ENCODE assay signal across 8 cellular contexts in genomic region chr2:161946489-161947107, GRCh38.
DNase-seq lines count a peak whose midpoint lies in the region; ATAC-seq, FAIRE-seq and TF ChIP-seq lines count a peak whose summit lies in the region.

No MANE protein-coding gene starts in this region.

- ATAC-seq in PC-3 = 0 out of 2 replicates have a peak, but pooled peaks have one; percentile 43
- no peak for ATAC-seq in HG03097 (IDR thresholded peaks at IDR 0.05; ENCODE audit: low FRiP score, unreplicated experiment)

- peak; percentile 69 for TF ChIP-seq CTCF in PC-3 (conservative IDR thresholded peaks at IDR 0.05; ENCODE audit: low read depth, low read length)
- TF ChIP-seq CTCF in esophagus muscularis mucosa (IDR thresholded peaks at IDR 0.05) = peak in 2 of 3 experiments; percentile 34 to 46
- TF ChIP-seq CTCF in retinal pigment epithelial cell (conservative IDR thresholded peaks at IDR 0.05; ENCODE audit: low read depth, low read length) = peak; percentile 51

- peak; percentile 25 for DNase-seq in CD1c-positive myeloid dendritic cell (ENCODE audit: extremely low spot score)
- no peak for DNase-seq in GM19239 (ENCODE audit: insufficient read length, low spot score)
- DNase-seq in PC-3 = peak; percentile 68
- no peak for DNase-seq in esophagus muscularis mucosa (ENCODE audit: extremely low spot score)
- no peak for DNase-seq in retinal pigment epithelial cell (ENCODE audit: low read depth)
- no peak for DNase-seq in activated T-helper 2 cell treated with anti-CD3 and anti-CD28 coated beads, Interferon-gamma antibody, Interleukin-2, Interleukin-4, amounts not matched to agents 10 μg/mL and 5 μg/mL and 100 μg/mL, durations not matched to agents 14 hours and 24 hours and 36 hours (ENCODE audit: low spot score)
- DNase-seq in GM12891 (ENCODE audit: insufficient read length, low spot score) = no peak

- POLR2A ChIA-PET in PC-3 (lab: Charles Lee; ENCODE audit: unreplicated experiment) = no interaction called here

- peaks cover 9% of the 10 kb centered on the region for H3K27me3 Mint-ChIP-seq in activated T-helper 2 cell treated with anti-CD3 and anti-CD28 coated beads, Interferon-gamma antibody, Interleukin-2, Interleukin-4, amounts not matched to agents 10 μg/mL and 5 μg/mL and 100 μg/mL, durations not matched to agents 14 hours and 24 hours and 36 hours (ENCODE audit: low read depth)

- no peaks in the 10 kb centered on the region for H3K36me3 ChIP-seq in PC-3 (ENCODE audit: low read depth, low read length)
- no peaks in the 10 kb centered on the region for H3K36me3 ChIP-seq in esophagus muscularis mucosa

- H3K4me3 ChIP-seq in PC-3 (ENCODE audit: low read length) (no peak overlapping the region), esophagus muscularis mucosa (no peak overlapping the region), retinal pigment epithelial cell (ENCODE audit: low read length) (no peak overlapping the region)

- H3K4me1 ChIP-seq in PC-3 (ENCODE audit: insufficient read depth, low read length) = no peaks in the 10 kb centered on the region
- H3K4me1 ChIP-seq in esophagus muscularis mucosa = no peaks in the 10 kb centered on the region

- H3K4me3 Mint-ChIP-seq in activated T-helper 2 cell treated with anti-CD3 and anti-CD28 coated beads, Interferon-gamma antibody, Interleukin-2, Interleukin-4, amounts not matched to agents 10 μg/mL and 5 μg/mL and 100 μg/mL, durations not matched to agents 14 hours and 24 hours and 36 hours (ENCODE audit: low read depth) = no peak overlapping the region

- TF ChIP-seq EP300 in esophagus muscularis mucosa (IDR thresholded peaks at IDR 0.05) = no peak

- peak; percentile 74 for FAIRE-seq in GM19239 (lab: Jason Lieb, UNC)
- no peak for FAIRE-seq in GM12891 (lab: Jason Lieb, UNC)

- no peaks in the 10 kb centered on the region for H3K9me3 Mint-ChIP-seq in activated T-helper 2 cell treated with anti-CD3 and anti-CD28 coated beads, Interferon-gamma antibody, Interleukin-2, Interleukin-4, amounts not matched to agents 10 μg/mL and 5 μg/mL and 100 μg/mL, durations not matched to agents 14 hours and 24 hours and 36 hours

- BruUV-seq in PC-3 (replicated peaks; lab: Mats Ljungman, UMichigan) = no TSS peak

- H3K36me3 Mint-ChIP-seq in activated T-helper 2 cell treated with anti-CD3 and anti-CD28 coated beads, Interferon-gamma antibody, Interleukin-2, Interleukin-4, amounts not matched to agents 10 μg/mL and 5 μg/mL and 100 μg/mL, durations not matched to agents 14 hours and 24 hours and 36 hours (ENCODE audit: low read depth) = no peaks in the 10 kb centered on the region

- H3K27me3 ChIP-seq in PC-3 (ENCODE audit: low read length) (no peaks in the 10 kb centered on the region), esophagus muscularis mucosa (no peaks in the 10 kb centered on the region)

- H2AFZ ChIP-seq in PC-3 (ENCODE audit: low read length) = no peak overlapping the region

- H3K27ac ChIP-seq in PC-3 (ENCODE audit: low read length) (no peak overlapping the region), esophagus muscularis mucosa (replicated peaks in 1 of 4) (no peak overlapping the region)

- H3K9me3 ChIP-seq in PC-3 (ENCODE audit: low read length) (no peaks in the 10 kb centered on the region), esophagus muscularis mucosa (no peaks in the 10 kb centered on the region)

- intact Hi-C loops in PC-3 (cut with micrococcal nuclease) = loop anchor here (1.0 to 10.0 kb wide), 5 partner anchors 176 to 666 kb away; partner anchors contain the start of gene TBR1
- intact Hi-C loops in esophagus muscularis mucosa (cut with DNase I) = no loop called here
- intact Hi-C loops in activated T-helper 2 cell treated with anti-CD3 and anti-CD28 coated beads, Interferon-gamma antibody, Interleukin-2, Interleukin-4, amounts not matched to agents 10 μg/mL and 5 μg/mL and 100 μg/mL, durations not matched to agents 14 hours and 24 hours and 36 hours (cut with micrococcal nuclease) = loop anchor here (1.0 to 10.0 kb wide), 3 partner anchors 192 to 519 kb away; no protein-coding TSS in a partner anchor

- TF ChIP-seq POLR2A in esophagus muscularis mucosa (IDR thresholded peaks at IDR 0.05; ENCODE audit: low read depth) (no peak), GM12891 (IDR thresholded peaks at IDR 0.05; ENCODE audit: low read depth, low read length) (no peak)

- no peaks in the 10 kb centered on the region for H3K9me2 ChIP-seq in PC-3 (replicated peaks; ENCODE audit: low read length)

- CTCF ChIA-PET in PC-3 (lab: Charles Lee) = interaction anchor here (1.1 to 1.4 kb wide), 2 partner anchors 352 to 360 kb away, joined by 5 read pairs; no protein-coding TSS in a partner anchor

- H3K27ac Mint-ChIP-seq in activated T-helper 2 cell treated with anti-CD3 and anti-CD28 coated beads, Interferon-gamma antibody, Interleukin-2, Interleukin-4, amounts not matched to agents 10 μg/mL and 5 μg/mL and 100 μg/mL, durations not matched to agents 14 hours and 24 hours and 36 hours = no peak overlapping the region

- H3K79me2 ChIP-seq in PC-3 (ENCODE audit: low read length) = no peaks in the 10 kb centered on the region

- H3K4me1 Mint-ChIP-seq in activated T-helper 2 cell treated with anti-CD3 and anti-CD28 coated beads, Interferon-gamma antibody, Interleukin-2, Interleukin-4, amounts not matched to agents 10 μg/mL and 5 μg/mL and 100 μg/mL, durations not matched to agents 14 hours and 24 hours and 36 hours (ENCODE audit: low read depth) = peaks cover 33% of the 10 kb centered on the region

- WGBS in esophagus muscularis mucosa = 23% methylated on average over 3 of the region's 3 CpGs

- H4K20me1 ChIP-seq in PC-3 (ENCODE audit: low read length) = no peaks in the 10 kb centered on the region

- no peak overlapping the region for H3K9ac ChIP-seq in PC-3 (ENCODE audit: low read length)

- H3F3A ChIP-seq in PC-3 (ENCODE audit: low read length, unreplicated experiment) = no peaks in the 10 kb centered on the region

- no peak overlapping the region for H3K4me2 ChIP-seq in PC-3 (ENCODE audit: low read length)

TF ChIP-seq in GM12891, 5 proteins besides CTCF, POLR2A, EP300 and RAD21:
- no peak for TF ChIP-seq PAX5 (IDR thresholded peaks at IDR 0.05; ENCODE audit: insufficient read depth, low read length, severe bottlenecking)
- no peak for TF ChIP-seq SPI1 (IDR thresholded peaks at IDR 0.05; ENCODE audit: low read depth, low read length)
- TF ChIP-seq POLR2AphosphoS5 (IDR thresholded peaks at IDR 0.05; ENCODE audit: low read depth, low read length) = no peak
- no peak for TF ChIP-seq TAF1 (IDR thresholded peaks at IDR 0.05; ENCODE audit: low read depth, low read length)
- TF ChIP-seq POU2F2 (IDR thresholded peaks at IDR 0.05; ENCODE audit: low read depth, low read length) = no peak
TF ChIP-seq in GM12891: peak in this region for 0.

Comparison
In these comparisons a context has a peak if more than half of its experiments do, and no peak if none do; other contexts are left out.
1. DNase-seq: peak in CD1c-positive myeloid dendritic cell (single experiment) and PC-3 (single experiment); none in GM19239 (single experiment), esophagus muscularis mucosa (single experiment), retinal pigment epithelial cell (single experiment), activated T-helper 2 cell treated with anti-CD3 and anti-CD28 coated beads, Interferon-gamma antibody, Interleukin-2, Interleukin-4, amounts not matched to agents 10 μg/mL and 5 μg/mL and 100 μg/mL, durations not matched to agents 14 hours and 24 hours and 36 hours (single experiment) and GM12891 (single experiment).
2. Peak in every context shown above with its lines, with median percentiles within 50 percentile points of each other: CTCF ChIP-seq.